ENCODE assay signal across 8 cellular contexts in genomic region chr11:62923634-62924411, GRCh38. TPM values are rescaled to one million over a fixed set of nuclear protein-coding genes. Genes with fewer than 3 reads are reported as not detected.
DNase-seq lines count a peak whose midpoint lies in the region; ATAC-seq and TF ChIP-seq lines count a peak whose summit lies in the region.

No MANE protein-coding gene starts in this region.

- H3K79me2 ChIP-seq in OCI-LY1 (ENCODE audit: insufficient read depth, low read length), result no peaks in the 10 kb centered on the region

- peaks cover 65 to 96% of the 10 kb centered on the region in 2 donors for H3K27me3 Mint-ChIP-seq in effector memory CD8-positive, alpha-beta T cell
- peaks cover 72% of the 10 kb centered on the region for H3K27me3 Mint-ChIP-seq in progenitor cell of endocrine pancreas

- H3K9ac ChIP-seq in ES-I3 (ENCODE audit: low read depth, low read length) (peak overlapping the region; percentile 60), OCI-LY1 (ENCODE audit: low read length) (peak overlapping the region; percentile 18; the same call in 1 of the 2 replicates)

- peak overlapping the region; percentile 49 for H3K4me3 ChIP-seq in OCI-LY1 (ENCODE audit: low read depth, low read length, poor library complexity, severe bottlenecking)

- no peaks in the 10 kb centered on the region for H4K20me1 ChIP-seq in OCI-LY1 (ENCODE audit: insufficient read depth, low read length)

- no peaks in the 10 kb centered on the region for H3K9me2 ChIP-seq in OCI-LY1 (ENCODE audit: low read depth, low read length)

- no peaks in the 10 kb centered on the region for H3F3A ChIP-seq in OCI-LY1 (ENCODE audit: insufficient read depth, low read length)

- no peaks in the 10 kb centered on the region for H3K36me3 ChIP-seq in ES-I3 (ENCODE audit: insufficient read depth, low read length)
- no peaks in the 10 kb centered on the region for H3K36me3 ChIP-seq in OCI-LY1 (ENCODE audit: insufficient read depth, low read length)

- peak in 1 of 3 experiments; percentile 22 for DNase-seq in effector memory CD8-positive, alpha-beta T cell
- DNase-seq in progenitor cell of endocrine pancreas (ENCODE audit: low spot score, unreplicated experiment) (no peak), HUDEP-2 (lab: John Stamatoyannopoulos, UW; ENCODE audit: unreplicated experiment in 76 of 76) (no peak)
- no peak for DNase-seq in stimulated activated CD8-positive, alpha-beta memory T cell treated with anti-CD3 and anti-CD28 coated beads, Interleukin-4, amount 100 ng/mL, for 48 hours

- peak overlapping the region; percentile 64 for H3K4me2 ChIP-seq in OCI-LY1 (ENCODE audit: low read length)

- no peak overlapping the region for H3K27ac ChIP-seq in OCI-LY1 (ENCODE audit: low read depth, low read length, poor library complexity, severe bottlenecking)

- ATAC-seq in effector memory CD8-positive, alpha-beta T cell (replicated peaks), result peak; percentile 63
- no peak for ATAC-seq in GM19463 (IDR thresholded peaks at IDR 0.05; ENCODE audit: unreplicated experiment)
- no peak for ATAC-seq in GM19023 (IDR thresholded peaks at IDR 0.05; ENCODE audit: unreplicated experiment)

- TF ChIP-seq CTCF in OCI-LY1 (IDR thresholded peaks at IDR 0.05; ENCODE audit: low read length) (no peak), progenitor cell of endocrine pancreas (IDR thresholded peaks at IDR 0.05; ENCODE audit: unreplicated experiment) (no peak)

- H3K36me3 Mint-ChIP-seq in effector memory CD8-positive, alpha-beta T cell (ENCODE audit: insufficient read depth), result peaks cover 16% of the 10 kb centered on the region
- H3K36me3 Mint-ChIP-seq in progenitor cell of endocrine pancreas (ENCODE audit: insufficient read depth), result no peaks in the 10 kb centered on the region

- H3K27ac Mint-ChIP-seq in effector memory CD8-positive, alpha-beta T cell, result no peak overlapping the region
- H3K27ac Mint-ChIP-seq in progenitor cell of endocrine pancreas, result peak overlapping the region; percentile 77

- 0 out of 2 replicates have a peak overlapping the region, but pooled peaks have one; percentile 28 for H2AFZ ChIP-seq in OCI-LY1 (ENCODE audit: low read length)

- H3K9me3 ChIP-seq in ES-I3 (ENCODE audit: control insufficient read depth, insufficient read depth, low read length) (no peaks in the 10 kb centered on the region), OCI-LY1 (ENCODE audit: low read length) (no peaks in the 10 kb centered on the region)

- H3K27me3 ChIP-seq in OCI-LY1 (ENCODE audit: insufficient read depth, low read length), result peaks cover 3% of the 10 kb centered on the region; the same call in 1 of the 2 replicates

- H3K4me1 ChIP-seq in ES-I3 (ENCODE audit: insufficient read depth, low read length) (peaks cover 9% of the 10 kb centered on the region), OCI-LY1 (ENCODE audit: insufficient read depth, low read length, severe bottlenecking) (peaks cover 8% of the 10 kb centered on the region)

- H3K4me3 Mint-ChIP-seq in effector memory CD8-positive, alpha-beta T cell, result peak overlapping the region; percentile 64 to 75
- H3K4me3 Mint-ChIP-seq in progenitor cell of endocrine pancreas (ENCODE audit: low read depth), result peak overlapping the region; percentile 49

- peaks cover 13 to 17% of the 10 kb centered on the region in 2 donors for H3K4me1 Mint-ChIP-seq in effector memory CD8-positive, alpha-beta T cell (ENCODE audit: low read depth in 2 of 2)
- peaks cover 42% of the 10 kb centered on the region for H3K4me1 Mint-ChIP-seq in progenitor cell of endocrine pancreas (ENCODE audit: low read depth)

- no peaks in the 10 kb centered on the region for H3K9me3 Mint-ChIP-seq in effector memory CD8-positive, alpha-beta T cell
- H3K9me3 Mint-ChIP-seq in progenitor cell of endocrine pancreas (ENCODE audit: low read depth), result no peaks in the 10 kb centered on the region

RNA-seq across cellular contexts. Expression of gene CHRM1, which starts 2.7 kb away (rescaled TPM):
- 0.62 and 0.67 TPM in 2 replicates for total RNA-seq in progenitor cell of endocrine pancreas

RNA-seq across cellular contexts. Expression of gene SLC3A2, which starts 43.1 kb away (rescaled TPM):
- 140 and 180 TPM in 2 replicates for total RNA-seq in progenitor cell of endocrine pancreas
